8 cellular contexts compared by ENCODE assay signal in genomic region chr3:16885588-16885903, GRCh38. TPM values are rescaled to one million over a fixed set of nuclear protein-coding genes. Genes with fewer than 3 reads are reported as not detected.
A peak's percentile ranks its signal among the peaks of the same experiment; 100 is the strongest.
DNase-seq lines count a peak whose midpoint lies in the region; ATAC-seq and TF ChIP-seq lines count a peak whose summit lies in the region.

No MANE protein-coding gene starts in this region.

- no peaks in the 10 kb centered on the region for H3K36me3 ChIP-seq in Panc1 (ENCODE audit: control insufficient read depth, insufficient read depth, low read length)
- H3K36me3 ChIP-seq in fibroblast of lung (ENCODE audit: control insufficient read depth, insufficient read depth, low read length), result no peaks in the 10 kb centered on the region
- no peaks in the 10 kb centered on the region for H3K36me3 ChIP-seq in sigmoid colon

- no peaks in the 10 kb centered on the region for H3K36me3 Mint-ChIP-seq in HFFc6 (ENCODE audit: low read depth)

- H2AFZ ChIP-seq in fibroblast of lung (ENCODE audit: low read length), result peak overlapping the region; percentile 90

- ATAC-seq in GM18498 (IDR thresholded peaks at IDR 0.05; ENCODE audit: unreplicated experiment) (peak; percentile 28), Panc1 (peak; percentile 64; the same call in 1 of the 2 replicates)

- H3K4me1 ChIP-seq in Panc1 (ENCODE audit: control insufficient read depth, insufficient read depth, low read length), result peaks cover 6% of the 10 kb centered on the region; the same call in 1 of the 2 replicates
- H3K4me1 ChIP-seq in fibroblast of lung (ENCODE audit: control insufficient read depth, extremely low read depth, insufficient read depth, low read length), result no peaks in the 10 kb centered on the region
- H3K4me1 ChIP-seq in sigmoid colon, result peaks cover 0 to 25% (median 11%) of the 10 kb centered on the region in 4 donors

- peak overlapping the region; percentile 76 for H3K9ac ChIP-seq in fibroblast of lung (ENCODE audit: insufficient read depth, low read length)

- no peak for DNase-seq in HFFc6
- DNase-seq in Panc1 (ENCODE audit: low read depth, low spot score), result no peak
- peak in 1 of 2 donors; percentile 20 for DNase-seq in fibroblast of lung (ENCODE audit: low read depth in 2 of 2)
- no peak for DNase-seq in sigmoid colon
- DNase-seq in GM13976 (ENCODE audit: low spot score), result no peak
- no peak for DNase-seq in SKM-1 treated with dmso at 0.1 percent for 144 hours (lab: John Stamatoyannopoulos, UW; ENCODE audit: unreplicated experiment)
- no peak for DNase-seq in NCI-H187 (lab: John Stamatoyannopoulos, UW)

- no TSS peak for BruUV-seq in Panc1 (replicated peaks; lab: Mats Ljungman, UMichigan)

- no peaks in the 10 kb centered on the region for H3K9me3 Mint-ChIP-seq in HFFc6

- in situ Hi-C loops in Panc1 (cut with HindIII; ENCODE audit: low pct_unique_long_range_greater_than_20kb, low sequenced_read_pairs) (no loop called here), GM13976 (cut with MboI; ENCODE audit: low sequenced_read_pairs, unreplicated experiment) (no loop called here)

- peak overlapping the region; percentile 34; the same call in 1 of the 2 replicates for H3K27ac ChIP-seq in Panc1 (ENCODE audit: low read length)
- peak overlapping the region; percentile 68 for H3K27ac ChIP-seq in fibroblast of lung (ENCODE audit: insufficient read depth, low read length)
- H3K27ac ChIP-seq in sigmoid colon, result peak overlapping the region; percentile 77 to 88 (median 82)

- CTCF ChIA-PET in Panc1 (lab: Charles Lee), result no interaction called here

- no peak for TF ChIP-seq EP300 in sigmoid colon (IDR thresholded peaks at IDR 0.05)

- H3K4me2 ChIP-seq in fibroblast of lung (ENCODE audit: extremely low read depth, insufficient read depth, low read length), result peak overlapping the region; percentile 86

- H4K20me1 ChIP-seq in fibroblast of lung (ENCODE audit: control insufficient read depth, extremely low read depth, insufficient read depth, low read length), result no peaks in the 10 kb centered on the region

- peaks cover 3% of the 10 kb centered on the region for H3K27me3 Mint-ChIP-seq in HFFc6 (ENCODE audit: insufficient read depth)

- H3K79me2 ChIP-seq in fibroblast of lung (ENCODE audit: control insufficient read depth, insufficient read depth, low read length), result peaks cover 4% of the 10 kb centered on the region

- TF ChIP-seq CTCF in HFFc6 (IDR thresholded peaks at IDR 0.05) (no peak), Panc1 (IDR thresholded peaks at IDR 0.05) (no peak), fibroblast of lung (conservative IDR thresholded peaks at IDR 0.05 in 1 of 2, IDR thresholded peaks at IDR 0.05 in 1 of 2; ENCODE audit: low read depth in 1 of 2, low read length in 2 of 2) (no peak), sigmoid colon (IDR thresholded peaks at IDR 0.05) (no peak), GM13976 (IDR thresholded peaks at IDR 0.05; ENCODE audit: borderline replicate concordance, control extremely low read depth, extremely low read depth, insufficient read depth, missing control alignments) (no peak)

- WGBS in sigmoid colon, 2 donors, result 6 to 8% methylated on average over 6 of the region's 6 CpGs

- peaks cover 66% of the 10 kb centered on the region for H3K4me1 Mint-ChIP-seq in HFFc6 (ENCODE audit: low read depth)

- H3K4me3 ChIP-seq in Panc1 (ENCODE audit: low read depth in 2 of 2, low read length in 2 of 2) (peak overlapping the region; percentile 56 to 76), fibroblast of lung (replicated peaks in 1 of 4; ENCODE audit: control extremely low read depth in 1 of 4, insufficient read depth in 1 of 4, low read depth in 3 of 4, low read length in 4 of 4) (peak overlapping the region; percentile 67 to 81 (median 78)), sigmoid colon (peak overlapping the region; percentile 61 to 81 (median 74))

- TF ChIP-seq POLR2A in sigmoid colon (IDR thresholded peaks at IDR 0.05), result no peak

- peak overlapping the region; percentile 97 for H3K4me3 Mint-ChIP-seq in HFFc6

- intact Hi-C loops in Panc1 (cut with micrococcal nuclease; ENCODE audit: unreplicated experiment) (loop anchor here (5.0 to 10.0 kb wide), 2 partner anchors 147 to 281 kb away; partner anchors contain the start of gene DAZL), sigmoid colon (cut with DNase I) (no loop called here)

- H3K27ac Mint-ChIP-seq in HFFc6, result peak overlapping the region; percentile 83

- H3K27me3 ChIP-seq in Panc1 (ENCODE audit: control insufficient read depth, insufficient read depth, low read length) (no peaks in the 10 kb centered on the region; the same call in 1 of the 2 replicates), fibroblast of lung (ENCODE audit: control insufficient read depth, insufficient read depth, low read length) (no peaks in the 10 kb centered on the region), sigmoid colon (no peaks in the 10 kb centered on the region)

- H3K9me3 ChIP-seq in Panc1 (ENCODE audit: control insufficient read depth, insufficient read depth, low read depth, low read length) (no peaks in the 10 kb centered on the region), fibroblast of lung (ENCODE audit: control insufficient read depth, insufficient read depth, low read depth, low read length) (no peaks in the 10 kb centered on the region), sigmoid colon (no peaks in the 10 kb centered on the region)

- POLR2A ChIA-PET in Panc1 (lab: Charles Lee), result no interaction called here

RNA-seq across cellular contexts. Expression of gene PLCL2, which starts 0.8 kb away (rescaled TPM):
- 1 to 10 TPM; 3.9 to 6.4 (median 5.7) TPM for total RNA-seq in HFFc6 (2021; fragmentation: NEBNext Ultra II Directional; extraction: Animal tissue kit (Norgen Biotek cat#: 25700))
- 3.0 TPM for total RNA-seq in Panc1 (2021; ENCODE audit: unreplicated experiment)
- 1.8 TPM for polyA plus RNA-seq in Panc1 (2012; ENCODE audit: insufficient read length)
- 11.0 and 11.9 TPM in 2 replicates for total RNA-seq in fibroblast of lung
- 4.0 TPM in 2 replicates for polyA plus RNA-seq in fibroblast of lung
- polyA plus RNA-seq in fibroblast of lung (2012), result 3.2 and 3.6 TPM in 2 replicates
- 1.7 and 2.9 TPM in 2 replicates for polyA minus RNA-seq in fibroblast of lung (ENCODE audit: low replicate concordance)
- total RNA-seq in sigmoid colon, result 10 to 100 TPM in 3 of 4 donors, 1 to 10 TPM in 1; 8.0 to 11.8 (median 10.8) TPM
- 10 to 100 TPM in 2 of 3 donors, 1 to 10 TPM in 1; 8.4 to 12.6 (median 12.5) TPM for polyA plus RNA-seq in sigmoid colon
